In the genomic region with DNA sequence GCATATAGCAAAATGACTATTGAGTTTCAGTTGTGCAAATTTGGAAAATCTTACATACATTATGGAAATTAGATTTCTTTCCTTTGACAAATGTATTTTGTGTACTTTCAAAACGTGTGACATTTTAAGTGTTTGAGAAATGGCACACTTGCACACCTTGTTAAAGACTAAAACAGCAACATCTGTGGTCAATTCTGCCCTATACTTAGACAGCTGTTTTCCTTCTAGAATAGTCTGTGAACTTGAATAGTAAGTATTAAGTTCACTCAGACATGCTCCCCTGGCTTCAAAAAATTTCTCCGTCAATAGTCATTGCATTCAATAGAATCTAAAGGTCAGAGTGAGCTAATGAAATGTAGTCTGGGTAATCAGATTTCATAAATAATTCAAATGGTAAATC, we compare ENCODE assay signal across 21 cellular contexts. TPM values are rescaled to one million over a fixed set of nuclear protein-coding genes. Genes with fewer than 3 reads are reported as not detected.
"Had no signal": no experiment of that assay in that cellular context is flagged by ENCODE, and none has a peak within 500 bp of the region (broad histone marks: within the 10 kb centered on the region; RNA-seq: fewer than 3 reads in every experiment).

No MANE protein-coding gene starts in this region.

- H3K9me3 Mint-ChIP-seq: activated T-helper 1 cell treated with anti-CD3 and anti-CD28 coated beads, Interleukin-12 subunit alpha, Interleukin-12 subunit beta, Interleukin-2, Interleukin-4 antibody, amounts not matched to agents 30 ng/mL and 10 ng/mL and 1 ng/mL, durations not matched to agents 14 hours and 24 hours and 36 hours; central memory CD8-positive, alpha-beta T cell; naive B cell; stimulated activated naive CD8-positive, alpha-beta T cell treated with anti-CD3 and anti-CD28 coated beads, Interleukin-15, amount 100 ng/mL, for 72 hours had no signal

- H3K36me3 Mint-ChIP-seq: neural progenitor cell had no signal

- H3K4me1 Mint-ChIP-seq: central memory CD8-positive, alpha-beta T cell; neural progenitor cell; stimulated activated naive CD8-positive, alpha-beta T cell treated with anti-CD3 and anti-CD28 coated beads, Interleukin-15, amount 100 ng/mL, for 72 hours had no signal

- H3K27ac Mint-ChIP-seq: activated T-helper 1 cell treated with anti-CD3 and anti-CD28 coated beads, Interleukin-12 subunit alpha, Interleukin-12 subunit beta, Interleukin-2, Interleukin-4 antibody, amounts not matched to agents 30 ng/mL and 10 ng/mL and 1 ng/mL, durations not matched to agents 14 hours and 24 hours and 36 hours; naive B cell; neural progenitor cell; stimulated activated naive CD8-positive, alpha-beta T cell treated with anti-CD3 and anti-CD28 coated beads, Interleukin-15, amount 100 ng/mL, for 72 hours had no signal

- H3K4me3 ChIP-seq: left lung, neural progenitor cell, testis, upper lobe of left lung had no signal

- H3K27ac ChIP-seq: brain microvascular endothelial cell, left lung, neural progenitor cell, testis, upper lobe of left lung had no signal

- H3K9me3 ChIP-seq: left lung, testis, upper lobe of left lung had no signal

- H3K36me3 ChIP-seq: brain microvascular endothelial cell, left lung, neural progenitor cell, upper lobe of left lung had no signal

- H3K27me3 Mint-ChIP-seq: naive B cell; stimulated activated naive CD8-positive, alpha-beta T cell treated with anti-CD3 and anti-CD28 coated beads, Interleukin-15, amount 100 ng/mL, for 72 hours had no signal

- H3K4me3 Mint-ChIP-seq: activated T-helper 1 cell treated with anti-CD3 and anti-CD28 coated beads, Interleukin-12 subunit alpha, Interleukin-12 subunit beta, Interleukin-2, Interleukin-4 antibody, amounts not matched to agents 30 ng/mL and 10 ng/mL and 1 ng/mL, durations not matched to agents 14 hours and 24 hours and 36 hours; central memory CD8-positive, alpha-beta T cell; naive B cell; neural progenitor cell; stimulated activated naive CD8-positive, alpha-beta T cell treated with anti-CD3 and anti-CD28 coated beads, Interleukin-15, amount 100 ng/mL, for 72 hours had no signal

- H3K4me1 ChIP-seq: left lung, neural progenitor cell, testis, upper lobe of left lung had no signal

- H3K27me3 ChIP-seq: brain microvascular endothelial cell, left lung, neural progenitor cell, testis, upper lobe of left lung had no signal

- DNase-seq: activated CD4-positive, alpha-beta T cell treated with anti-CD3 and anti-CD28 coated beads, Interleukin-2, amount 50 U/mL, for 1 hour; activated CD8-positive, alpha-beta memory T cell treated with anti-CD3 and anti-CD28 coated beads for 24 hours; activated naive CD4-positive, alpha-beta T cell; anterior cingulate cortex; brain microvascular endothelial cell; cortex of kidney; effector CD4-positive, alpha-beta T cell; foreskin fibroblast; glutamatergic neuron; hypothalamus; kidney; left lung; mammary epithelial cell; naive B cell; stimulated activated naive CD8-positive, alpha-beta T cell treated with anti-CD3 and anti-CD28 coated beads, Interleukin-15, amount 100 ng/mL, for 72 hours; testis; upper lobe of left lung had no signal

- ATAC-seq: left lung; sciatic nerve; stimulated activated naive CD8-positive, alpha-beta T cell treated with anti-CD3 and anti-CD28 coated beads, Interleukin-15, amount 100 ng/mL, for 72 hours had no signal

RNA-seq across cellular contexts. Expression of gene TBC1D9, which starts 21.7 kb away (rescaled TPM):
- total RNA-seq: activated T-helper 1 cell treated with anti-CD3 and anti-CD28 coated beads, Interleukin-12 subunit alpha, Interleukin-12 subunit beta, Interleukin-2, Interleukin-4 antibody, amounts not matched to agents 30 ng/mL and 10 ng/mL and 1 ng/mL, durations not matched to agents 14 hours and 24 hours and 36 hours had no signal
